15 cellular contexts compared by ENCODE assay signal in genomic region chr3:127693336-127693843, GRCh38.
"Had no signal": no experiment of that assay in that cellular context is flagged by ENCODE, and none has a peak within 500 bp of the region (broad histone marks: within the 10 kb centered on the region; RNA-seq: fewer than 3 reads in every experiment).

No MANE protein-coding gene starts in this region.

- H3K36me3 Mint-ChIP-seq: activated naive CD8-positive, alpha-beta T cell; immature natural killer cell; neural progenitor cell had no signal

- H3K36me3 ChIP-seq: neural progenitor cell had no signal

- H3K4me3 ChIP-seq: dorsolateral prefrontal cortex, neural progenitor cell, smooth muscle cell had no signal

- H3K9ac ChIP-seq: neural progenitor cell, parathyroid adenoma had no signal

- H3K27ac ChIP-seq: neural progenitor cell, parathyroid adenoma had no signal

- H3K27me3 Mint-ChIP-seq: activated naive CD8-positive, alpha-beta T cell; activated T-cell treated with anti-CD3 and anti-CD28 coated beads, Interleukin-2, amount 50 U/mL, for 24 hours had no signal

- H3K4me2 ChIP-seq: neural progenitor cell, smooth muscle cell had no signal

- ATAC-seq: left lobe of liver had no signal

- H2AFZ ChIP-seq: neural progenitor cell, parathyroid adenoma had no signal

- H3K4me1 ChIP-seq: parathyroid adenoma had no signal

- H3K27ac Mint-ChIP-seq: activated naive CD8-positive, alpha-beta T cell; activated T-cell treated with anti-CD3 and anti-CD28 coated beads, Interleukin-2, amount 50 U/mL, for 24 hours; immature natural killer cell had no signal

- H3K4me3 Mint-ChIP-seq: activated naive CD8-positive, alpha-beta T cell; activated T-cell treated with anti-CD3 and anti-CD28 coated beads, Interleukin-2, amount 50 U/mL, for 24 hours; immature natural killer cell had no signal

- H3K9me3 Mint-ChIP-seq: activated T-cell treated with anti-CD3 and anti-CD28 coated beads, Interleukin-2, amount 50 U/mL, for 24 hours; immature natural killer cell; neural progenitor cell had no signal

- H3K27me3 ChIP-seq: dorsolateral prefrontal cortex, neural progenitor cell had no signal

- H3K79me2 ChIP-seq: parathyroid adenoma had no signal

- DNase-seq: activated CD4-positive, alpha-beta T cell treated with anti-CD3 and anti-CD28 coated beads, Interleukin-2, amount 50 U/mL, for 1 hour; activated gamma-delta T cell; activated T-cell treated with anti-CD3 and anti-CD28 coated beads, Interleukin-2, amount 50 U/mL, for 24 hours; amygdala; immature natural killer cell; mesendoderm; stimulated activated naive CD4-positive, alpha-beta T cell; substantia nigra; trophoblast cell had no signal
